1 cellular context compared by ENCODE assay signal in the genomic region with DNA sequence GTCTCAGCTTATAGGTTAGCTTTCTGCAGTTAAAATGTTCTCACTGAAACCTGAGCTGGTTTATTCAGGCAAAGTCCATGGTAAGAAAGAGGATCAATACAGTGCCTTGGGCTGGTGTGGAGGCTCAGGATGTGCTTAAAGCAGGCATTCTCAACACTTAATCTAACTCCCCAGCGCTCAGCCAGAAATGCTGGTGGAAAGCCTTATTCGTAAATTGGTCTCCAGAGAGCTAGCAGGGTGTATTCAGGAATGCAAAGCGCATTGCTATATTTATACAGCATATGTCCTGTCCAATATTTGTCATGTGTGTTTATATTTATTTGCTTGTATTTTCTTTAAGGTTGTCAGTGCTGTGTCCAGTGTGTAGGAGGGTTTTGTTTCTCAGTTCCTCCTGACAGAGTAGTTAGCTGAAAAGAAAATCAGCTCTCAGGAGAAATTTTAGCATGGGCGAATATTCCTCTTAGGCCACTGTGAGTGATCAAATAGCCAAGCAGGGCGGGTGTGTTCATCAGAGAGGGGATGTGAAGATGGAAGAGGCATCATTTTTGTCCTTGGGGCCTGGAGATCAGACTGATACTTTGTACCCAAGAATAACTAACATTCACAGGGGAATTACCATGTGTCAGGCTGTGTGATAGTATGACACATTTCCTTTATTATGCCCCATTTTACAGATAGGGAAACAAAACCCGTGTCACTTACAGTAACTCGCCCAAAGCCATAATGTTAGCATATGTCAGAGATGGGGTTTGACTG.
TF ChIP-seq lines count a peak whose summit lies in the region.

No MANE protein-coding gene starts in this region.

TF ChIP-seq in GM23338, 12 proteins besides CTCF, POLR2A, EP300 and RAD21 (continued from another document):
- TF ChIP-seq ZNF331 (CRISPR knock-in tag; IDR thresholded peaks at IDR 0.05; ENCODE audit: low read depth) = no peak
- TF ChIP-seq EZH2phosphoT487 (IDR thresholded peaks at IDR 0.05; ENCODE audit: unreplicated experiment) = no peak
- TF ChIP-seq, protein P1, sequence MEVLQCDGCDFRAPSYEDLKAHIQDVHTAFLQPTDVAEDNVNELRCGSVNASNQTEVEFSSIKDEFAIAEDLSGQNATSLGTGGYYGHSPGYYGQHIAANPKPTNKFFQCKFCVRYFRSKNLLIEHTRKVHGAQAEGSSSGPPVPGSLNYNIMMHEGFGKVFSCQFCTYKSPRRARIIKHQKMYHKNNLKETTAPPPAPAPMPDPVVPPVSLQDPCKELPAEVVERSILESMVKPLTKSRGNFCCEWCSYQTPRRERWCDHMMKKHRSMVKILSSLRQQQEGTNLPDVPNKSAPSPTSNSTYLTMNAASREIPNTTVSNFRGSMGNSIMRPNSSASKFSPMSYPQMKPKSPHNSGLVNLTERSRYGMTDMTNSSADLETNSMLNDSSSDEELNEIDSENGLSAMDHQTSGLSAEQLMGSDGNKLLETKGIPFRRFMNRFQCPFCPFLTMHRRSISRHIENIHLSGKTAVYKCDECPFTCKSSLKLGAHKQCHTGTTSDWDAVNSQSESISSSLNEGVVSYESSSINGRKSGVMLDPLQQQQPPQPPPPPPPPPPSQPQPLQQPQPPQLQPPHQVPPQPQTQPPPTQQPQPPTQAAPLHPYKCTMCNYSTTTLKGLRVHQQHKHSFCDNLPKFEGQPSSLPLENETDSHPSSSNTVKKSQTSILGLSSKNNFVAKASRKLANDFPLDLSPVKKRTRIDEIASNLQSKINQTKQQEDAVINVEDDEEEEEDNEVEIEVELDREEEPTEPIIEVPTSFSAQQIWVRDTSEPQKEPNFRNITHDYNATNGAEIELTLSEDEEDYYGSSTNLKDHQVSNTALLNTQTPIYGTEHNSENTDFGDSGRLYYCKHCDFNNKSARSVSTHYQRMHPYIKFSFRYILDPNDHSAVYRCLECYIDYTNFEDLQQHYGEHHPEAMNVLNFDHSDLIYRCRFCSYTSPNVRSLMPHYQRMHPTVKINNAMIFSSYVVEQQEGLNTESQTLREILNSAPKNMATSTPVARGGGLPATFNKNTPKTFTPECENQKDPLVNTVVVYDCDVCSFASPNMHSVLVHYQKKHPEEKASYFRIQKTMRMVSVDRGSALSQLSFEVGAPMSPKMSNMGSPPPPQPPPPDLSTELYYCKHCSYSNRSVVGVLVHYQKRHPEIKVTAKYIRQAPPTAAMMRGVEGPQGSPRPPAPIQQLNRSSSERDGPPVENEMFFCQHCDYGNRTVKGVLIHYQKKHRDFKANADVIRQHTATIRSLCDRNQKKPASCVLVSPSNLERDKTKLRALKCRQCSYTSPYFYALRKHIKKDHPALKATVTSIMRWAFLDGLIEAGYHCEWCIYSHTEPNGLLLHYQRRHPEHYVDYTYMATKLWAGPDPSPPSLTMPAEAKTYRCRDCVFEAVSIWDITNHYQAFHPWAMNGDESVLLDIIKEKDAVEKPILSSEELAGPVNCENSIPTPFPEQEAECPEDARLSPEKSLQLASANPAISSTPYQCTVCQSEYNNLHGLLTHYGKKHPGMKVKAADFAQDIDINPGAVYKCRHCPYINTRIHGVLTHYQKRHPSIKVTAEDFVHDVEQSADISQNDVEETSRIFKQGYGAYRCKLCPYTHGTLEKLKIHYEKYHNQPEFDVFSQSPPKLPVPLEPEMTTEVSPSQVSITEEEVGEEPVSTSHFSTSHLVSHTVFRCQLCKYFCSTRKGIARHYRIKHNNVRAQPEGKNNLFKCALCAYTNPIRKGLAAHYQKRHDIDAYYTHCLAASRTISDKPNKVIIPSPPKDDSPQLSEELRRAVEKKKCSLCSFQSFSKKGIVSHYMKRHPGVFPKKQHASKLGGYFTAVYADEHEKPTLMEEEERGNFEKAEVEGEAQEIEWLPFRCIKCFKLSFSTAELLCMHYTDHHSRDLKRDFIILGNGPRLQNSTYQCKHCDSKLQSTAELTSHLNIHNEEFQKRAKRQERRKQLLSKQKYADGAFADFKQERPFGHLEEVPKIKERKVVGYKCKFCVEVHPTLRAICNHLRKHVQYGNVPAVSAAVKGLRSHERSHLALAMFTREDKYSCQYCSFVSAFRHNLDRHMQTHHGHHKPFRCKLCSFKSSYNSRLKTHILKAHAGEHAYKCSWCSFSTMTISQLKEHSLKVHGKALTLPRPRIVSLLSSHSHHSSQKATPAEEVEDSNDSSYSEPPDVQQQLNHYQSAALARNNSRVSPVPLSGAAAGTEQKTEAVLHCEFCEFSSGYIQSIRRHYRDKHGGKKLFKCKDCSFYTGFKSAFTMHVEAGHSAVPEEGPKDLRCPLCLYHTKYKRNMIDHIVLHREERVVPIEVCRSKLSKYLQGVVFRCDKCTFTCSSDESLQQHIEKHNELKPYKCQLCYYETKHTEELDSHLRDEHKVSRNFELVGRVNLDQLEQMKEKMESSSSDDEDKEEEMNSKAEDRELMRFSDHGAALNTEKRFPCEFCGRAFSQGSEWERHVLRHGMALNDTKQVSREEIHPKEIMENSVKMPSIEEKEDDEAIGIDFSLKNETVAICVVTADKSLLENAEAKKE (CRISPR knock-in tag; IDR thresholded peaks at IDR 0.05) = no peak
